In the genomic region with DNA sequence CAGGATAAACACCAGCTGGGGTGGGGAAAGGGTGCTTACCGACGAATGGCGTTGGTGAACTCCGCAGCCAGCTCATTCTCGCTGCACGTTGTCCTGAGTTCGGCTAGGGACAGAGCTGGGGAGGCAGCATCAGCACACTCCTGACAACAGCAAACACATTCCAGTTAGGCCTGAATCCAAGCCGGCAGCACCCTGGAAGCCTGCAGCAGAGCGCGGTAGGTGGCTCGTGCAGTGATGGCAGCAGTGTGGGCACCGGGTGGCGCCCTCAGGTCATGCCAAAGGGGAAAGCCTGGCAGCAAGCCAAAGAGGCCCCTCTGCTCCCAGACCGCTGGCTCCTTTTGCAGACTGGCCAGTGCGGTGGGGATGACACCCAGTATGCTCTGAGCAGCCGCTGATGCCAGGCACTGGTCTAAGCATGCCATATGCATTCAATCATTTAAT, we compare ENCODE assay signal across 9 cellular contexts.
DNase-seq lines count a peak whose midpoint lies in the region; ATAC-seq and TF ChIP-seq lines count a peak whose summit lies in the region.
"Had no signal": no experiment of that assay in that cellular context is flagged by ENCODE, and none has a peak within 500 bp of the region (broad histone marks: within the 10 kb centered on the region; RNA-seq: fewer than 3 reads in every experiment).

No MANE protein-coding gene starts in this region.

- no peak for ATAC-seq in GM19351 (IDR thresholded peaks at IDR 0.05; ENCODE audit: unreplicated experiment)

- peak; percentile 40 for DNase-seq in NCI-H146 (lab: John Stamatoyannopoulos, UW)
- DNase-seq in NCI-H146 treated with DMSO at 0.1 percent for 48 hours (lab: John Stamatoyannopoulos, UW; ENCODE audit: unreplicated experiment), result no peak
- DNase-seq in RWPE1 (ENCODE audit: low spot score), result peak; percentile 26
- DNase-seq in glomerular visceral epithelial cell (ENCODE audit: extremely low spot score), result peak; percentile 40
- peak in 2 of 3 donors; percentile 4 to 29 for DNase-seq in stimulated activated CD4-positive, alpha-beta T cell treated with anti-CD3 and anti-CD28 coated beads, TNF-alpha, amount 100 ng/mL, for 48 hours (ENCODE audit: low read depth in 3 of 3)
- no peak for DNase-seq in putamen (ENCODE audit: low spot score)
- no peak for DNase-seq in epidermal melanocyte (ENCODE audit: insufficient read length, low spot score)

- POLR2A ChIA-PET in RWPE1 (lab: Yijun Ruan, JAX; ENCODE audit: low non-redundant PET), result no interaction called here

- no peak; the same call in 1 of the 2 replicates for TF ChIP-seq CTCF in RWPE1 (conservative IDR thresholded peaks at IDR 0.05; ENCODE audit: low read depth)

- no peak overlapping the region; the same call in 1 of the 2 replicates for H3K27ac ChIP-seq in RWPE1
- H3K27ac ChIP-seq: A549 had no signal

- CTCF ChIA-PET in RWPE1 (lab: Yijun Ruan, JAX), result interaction anchor here (0.6 to 1.5 kb wide), 3 partner anchors 8 to 232 kb away, joined by 3 to 5 read pairs (median 4); no protein-coding TSS in a partner anchor

Comparison
In these comparisons a context has a peak if more than half of its experiments do, and no peak if none do; other contexts are left out.
1. DNase-seq: peak in NCI-H146 (single experiment), RWPE1 (single experiment), glomerular visceral epithelial cell (single experiment) and stimulated activated CD4-positive, alpha-beta T cell treated with anti-CD3 and anti-CD28 coated beads, TNF-alpha, amount 100 ng/mL, for 48 hours (2 of 3); none in NCI-H146 treated with DMSO at 0.1 percent for 48 hours (single experiment), putamen (single experiment) and epidermal melanocyte (single experiment).